In the genomic region with DNA sequence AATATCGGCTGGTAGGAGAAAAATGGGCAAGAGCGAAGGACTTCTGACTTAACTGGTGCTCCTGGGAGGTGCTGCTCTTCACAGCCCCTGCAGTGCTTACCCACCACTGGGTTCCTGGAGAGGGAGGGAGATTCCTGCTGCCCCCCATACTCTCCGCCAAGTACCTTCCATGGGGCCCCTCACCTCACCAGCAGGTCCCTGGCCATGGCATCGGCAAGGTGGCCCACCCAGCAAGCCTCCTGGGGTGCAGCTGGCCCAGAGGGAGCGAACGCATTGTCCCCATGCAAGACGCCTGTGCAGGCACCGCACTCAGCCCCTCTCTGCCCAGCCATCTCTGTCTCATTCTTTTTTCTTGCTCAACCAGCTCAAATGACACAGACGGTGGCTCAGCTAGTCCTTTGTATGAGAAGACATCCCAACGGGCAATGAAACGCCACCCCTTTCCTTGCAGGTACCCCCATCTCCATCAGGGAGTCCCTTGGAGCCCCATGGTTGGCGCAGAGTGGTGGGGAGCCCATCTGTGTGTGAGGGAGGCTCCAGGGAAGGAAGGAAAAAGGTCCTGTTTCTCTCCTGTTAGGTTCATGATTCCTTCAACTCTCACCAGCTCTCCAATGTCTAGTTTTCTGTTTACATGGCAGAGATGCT, we compare ENCODE assay signal across 2 cellular contexts.
TF ChIP-seq lines count a peak whose summit lies in the region.

No MANE protein-coding gene starts in this region.

TF ChIP-seq in A549, 52 proteins besides CTCF, POLR2A, EP300 and RAD21:
- TF ChIP-seq CEBPB (IDR thresholded peaks at IDR 0.05) (no peak), CBX2 (IDR thresholded peaks at IDR 0.05; ENCODE audit: borderline replicate concordance, low read depth) (no peak)
- TF ChIP-seq, protein P1, sequence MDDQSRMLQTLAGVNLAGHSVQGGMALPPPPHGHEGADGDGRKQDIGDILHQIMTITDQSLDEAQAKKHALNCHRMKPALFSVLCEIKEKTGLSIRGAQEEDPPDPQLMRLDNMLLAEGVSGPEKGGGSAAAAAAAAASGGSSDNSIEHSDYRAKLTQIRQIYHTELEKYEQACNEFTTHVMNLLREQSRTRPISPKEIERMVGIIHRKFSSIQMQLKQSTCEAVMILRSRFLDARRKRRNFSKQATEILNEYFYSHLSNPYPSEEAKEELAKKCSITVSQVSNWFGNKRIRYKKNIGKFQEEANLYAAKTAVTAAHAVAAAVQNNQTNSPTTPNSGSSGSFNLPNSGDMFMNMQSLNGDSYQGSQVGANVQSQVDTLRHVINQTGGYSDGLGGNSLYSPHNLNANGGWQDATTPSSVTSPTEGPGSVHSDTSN (IDR thresholded peaks at IDR 0.05): no peak

TF ChIP-seq in H1, 55 proteins besides CTCF, POLR2A, EP300 and RAD21:
- TF ChIP-seq CHD1 (IDR thresholded peaks at IDR 0.05; ENCODE audit: low read depth, low read length): no peak
- TF ChIP-seq GTF2F1 (IDR thresholded peaks at IDR 0.05; ENCODE audit: borderline replicate concordance, low read depth, low read length): no peak
- TF ChIP-seq KDM4A (IDR thresholded peaks at IDR 0.05; ENCODE audit: low read depth, low read length, severe bottlenecking): no peak
- TF ChIP-seq TEAD4 (IDR thresholded peaks at IDR 0.05; ENCODE audit: low read depth, low read length): no peak
- TF ChIP-seq GABPA (IDR thresholded peaks at IDR 0.05; ENCODE audit: borderline replicate concordance, insufficient read depth, low read length): no peak
- no peak for TF ChIP-seq JUN (IDR thresholded peaks at IDR 0.05; ENCODE audit: low read depth, low read length)
- TF ChIP-seq SP4 (IDR thresholded peaks at IDR 0.05; ENCODE audit: low read length): no peak
- no peak for TF ChIP-seq TBP (IDR thresholded peaks at IDR 0.05; ENCODE audit: low read depth, low read length)
- no peak for TF ChIP-seq ASH2L (IDR thresholded peaks at IDR 0.05; ENCODE audit: low read length)
- no peak for TF ChIP-seq SIX5 (IDR thresholded peaks at IDR 0.05; ENCODE audit: low read depth, low read length)
- no peak for TF ChIP-seq POU5F1 (IDR thresholded peaks at IDR 0.05; ENCODE audit: low read depth, low read length)
- TF ChIP-seq SRF (IDR thresholded peaks at IDR 0.05; ENCODE audit: low read depth, low read length): no peak
- no peak for TF ChIP-seq BCL11A (IDR thresholded peaks at IDR 0.05; ENCODE audit: low read depth in 2 of 2, low read length in 2 of 2)
- no peak for TF ChIP-seq SUZ12 (IDR thresholded peaks at IDR 0.05; ENCODE audit: low read length)
- TF ChIP-seq SIN3A (conservative IDR thresholded peaks at IDR 0.05 in 1 of 2, IDR thresholded peaks at IDR 0.05 in 1 of 2; ENCODE audit: low read depth in 1 of 2, low read length in 2 of 2): no peak
- TF ChIP-seq ZNF274 (IDR thresholded peaks at IDR 0.05; ENCODE audit: borderline replicate concordance, extremely low read depth, low read length): no peak
- TF ChIP-seq CBX8 (IDR thresholded peaks at IDR 0.05; ENCODE audit: borderline replicate concordance, low read depth, low read length): no peak
- TF ChIP-seq YY1 (IDR thresholded peaks at IDR 0.05; ENCODE audit: low read depth, low read length): no peak
- no peak for TF ChIP-seq HDAC6 (IDR thresholded peaks at IDR 0.05; ENCODE audit: low read depth, low read length)
TF ChIP-seq in H1: peak in this region for 0.
